Comparison of ENCODE assay signal across 8 cellular contexts in genomic region chr1:147599362-147600118, GRCh38. TPM values are rescaled to one million over a fixed set of nuclear protein-coding genes. Genes with fewer than 3 reads are reported as not detected.
DNase-seq lines count a peak whose midpoint lies in the region; TF ChIP-seq lines count a peak whose summit lies in the region.

No MANE protein-coding gene starts in this region.

- peaks cover 6% of the 10 kb centered on the region for H3K27me3 Mint-ChIP-seq in HFFc6 (ENCODE audit: insufficient read depth)
- peaks cover 14% of the 10 kb centered on the region for H3K27me3 Mint-ChIP-seq in activated naive CD4-positive, alpha-beta T cell treated with anti-CD3 and anti-CD28 coated beads, Interleukin-2, amount 10 ng/mL, durations not matched to agents 7 days and 5 days

- H3K4me1 Mint-ChIP-seq in HFFc6 (ENCODE audit: low read depth) = peaks cover 20% of the 10 kb centered on the region
- H3K4me1 Mint-ChIP-seq in activated naive CD4-positive, alpha-beta T cell treated with anti-CD3 and anti-CD28 coated beads, Interleukin-2, amount 10 ng/mL, durations not matched to agents 7 days and 5 days = peaks cover 25% of the 10 kb centered on the region

- no peaks in the 10 kb centered on the region for H3K9me3 Mint-ChIP-seq in HFFc6
- H3K9me3 Mint-ChIP-seq in activated naive CD4-positive, alpha-beta T cell treated with anti-CD3 and anti-CD28 coated beads, Interleukin-2, amount 10 ng/mL, durations not matched to agents 7 days and 5 days = no peaks in the 10 kb centered on the region

- in situ Hi-C loops in G401 (cut with HindIII; ENCODE audit: low sequenced_read_pairs) = no loop called here

- peak overlapping the region; percentile 90 for H3K4me3 Mint-ChIP-seq in HFFc6
- H3K4me3 Mint-ChIP-seq in activated naive CD4-positive, alpha-beta T cell treated with anti-CD3 and anti-CD28 coated beads, Interleukin-2, amount 10 ng/mL, durations not matched to agents 7 days and 5 days = peak overlapping the region; percentile 82

- CTCF ChIA-PET in activated naive CD4-positive, alpha-beta T cell treated with anti-CD3 and anti-CD28 coated beads, Interleukin-2, amount 10 ng/mL, durations not matched to agents 7 days and 5 days (lab: Charles Lee) = interaction anchor here (0.6 to 1.4 kb wide), 3 partner anchors 19 to 293 kb away, joined by 3 to 4 read pairs (median 3); partner anchors contain the start of gene BCL9

- DNase-seq in G401 (ENCODE audit: low spot score) (peak; percentile 93), HFFc6 (peak; percentile 89), NAMALWA (ENCODE audit: low spot score) (peak; percentile 96), SK-N-DZ (ENCODE audit: low spot score) (peak; percentile 97), germinal center (ENCODE audit: low spot score) (peak; percentile 93), nucleus accumbens (lab: John Stamatoyannopoulos, UW) (peak; percentile 70 to 100 (median 98)), superior temporal gyrus (ENCODE audit: extremely low spot score) (peak; percentile 89)
- peak; percentile 97 for DNase-seq in activated naive CD4-positive, alpha-beta T cell treated with anti-CD3 and anti-CD28 coated beads, Interleukin-2, amount 10 ng/mL, durations not matched to agents 7 days and 5 days

- no peaks in the 10 kb centered on the region for H3K36me3 Mint-ChIP-seq in HFFc6 (ENCODE audit: low read depth)
- H3K36me3 Mint-ChIP-seq in activated naive CD4-positive, alpha-beta T cell treated with anti-CD3 and anti-CD28 coated beads, Interleukin-2, amount 10 ng/mL, durations not matched to agents 7 days and 5 days = no peaks in the 10 kb centered on the region

- H3K27ac Mint-ChIP-seq in HFFc6 = no peak overlapping the region
- peak overlapping the region; percentile 86 for H3K27ac Mint-ChIP-seq in activated naive CD4-positive, alpha-beta T cell treated with anti-CD3 and anti-CD28 coated beads, Interleukin-2, amount 10 ng/mL, durations not matched to agents 7 days and 5 days

- no peak for TF ChIP-seq CTCF in HFFc6 (IDR thresholded peaks at IDR 0.05)

RNA-seq across cellular contexts. Expression of gene BCL9, which starts 58.2 kb away (rescaled TPM):
- total RNA-seq in G401 (2014; rRNA removed; shearing (Covaris generic)) = 10.3 and 15.6 TPM in 2 replicates
- 10 to 100 TPM in 5 of 6 experiments, 1 to 10 TPM in 1; 9.6 to 13.5 (median 11.5) TPM for total RNA-seq in HFFc6 (2021; fragmentation: NEBNext Ultra II Directional; extraction: Animal tissue kit (Norgen Biotek cat#: 25700))
- polyA plus RNA-seq in SK-N-DZ (2014; cell fraction: cytosol; rRNA removed) = 10.5 and 10.8 TPM in 2 replicates
- polyA plus RNA-seq in SK-N-DZ (2014; cell fraction: nucleus; rRNA removed) = 6.8 and 16.2 TPM in 2 replicates

Comparison
In these comparisons a context has a peak if more than half of its experiments do, and no peak if none do; other contexts are left out.
1. Peak in every context shown above with its lines: DNase-seq.